Comparison of ENCODE assay signal across 1 cellular context in genomic region chr20:32605167-32605656, GRCh38.
TF ChIP-seq lines count a peak whose summit lies in the region.

No MANE protein-coding gene starts in this region.

TF ChIP-seq in GM23338, 12 proteins besides CTCF, POLR2A, EP300 and RAD21 (continued from another document):
- no peak for TF ChIP-seq ZNF114 (CRISPR knock-in tag; IDR thresholded peaks at IDR 0.05)
- TF ChIP-seq ETS1 (IDR thresholded peaks at IDR 0.05), result no peak
